In genomic region chr6:158284340-158285210, GRCh38 we compare ENCODE assay signal across 8 cellular contexts. TPM values are rescaled to one million over a fixed set of nuclear protein-coding genes. Genes with fewer than 3 reads are reported as not detected.
DNase-seq lines count a peak whose midpoint lies in the region; ATAC-seq and TF ChIP-seq lines count a peak whose summit lies in the region.

No MANE protein-coding gene starts in this region.

- H3K27ac ChIP-seq in heart right ventricle (peak overlapping the region in 6 of 10 donors; percentile 18 to 75 (median 50)), PC-9 (no peak overlapping the region)

- no peak overlapping the region for H3K4me3 ChIP-seq in HFF-Myc (replicated peaks; ENCODE audit: low read depth, low read length)
- peak overlapping the region in 1 of 10 donors; percentile 9 for H3K4me3 ChIP-seq in heart right ventricle
- H3K4me3 ChIP-seq in skeletal muscle cell (ENCODE audit: low read depth, low read length) = no peak overlapping the region
- no peak overlapping the region for H3K4me3 ChIP-seq in PC-9

- no peaks in the 10 kb centered on the region; the same call in 1 of the 2 replicates for H3K79me2 ChIP-seq in PC-9 (ENCODE audit: low read depth)

- no TSS peak for BruUV-seq in PC-9 (replicated peaks; lab: Mats Ljungman, UMichigan)

- H3K4me3 Mint-ChIP-seq in WTC11 = peak overlapping the region; percentile 20; the same call in 1 of the 2 replicates

- no peaks in the 10 kb centered on the region for H3K9me2 ChIP-seq in PC-9 (ENCODE audit: insufficient read depth)

- ATAC-seq in WTC11 (peak; percentile 72), heart right ventricle (peak in 6 of 8 donors; percentile 29 to 79 (median 37))

- peaks cover 46% of the 10 kb centered on the region for H3K4me1 Mint-ChIP-seq in WTC11

- intact Hi-C loops in heart right ventricle (cut with DNase I) = loop anchor here in 1 of 10 donors (5.0 kb wide), 1 partner anchor 52 kb away; no protein-coding TSS in a partner anchor
- intact Hi-C loops in PC-9 (cut with micrococcal nuclease; ENCODE audit: unreplicated experiment) = no loop called here

- DNase-seq in HFF-Myc (ENCODE audit: extremely low read depth, low read depth) (peak; percentile 44), WTC11 (ENCODE audit: low spot score) (no peak), heart right ventricle (no peak), skeletal muscle cell (ENCODE audit: low read depth) (peak; percentile 70), NCI-H187 treated with DMSO at 0.1 percent for 48 hours (lab: John Stamatoyannopoulos, UW) (no peak), HUDEP-2 (lab: John Stamatoyannopoulos, UW; ENCODE audit: unreplicated experiment in 76 of 76) (no peak), PC-9 (no peak), GM10248 (ENCODE audit: extremely low spot score) (no peak)

- TF ChIP-seq CTCF in HFF-Myc (IDR thresholded peaks at IDR 0.05; ENCODE audit: low read depth, low read length, missing control alignments) = no peak
- no peak for TF ChIP-seq CTCF in WTC11 (IDR thresholded peaks at IDR 0.05)
- TF ChIP-seq CTCF in heart right ventricle (IDR thresholded peaks at IDR 0.05) = no peak
- TF ChIP-seq CTCF in PC-9 (conservative IDR thresholded peaks at IDR 0.05) = no peak
- no peak for TF ChIP-seq CTCF in GM10248 (IDR thresholded peaks at IDR 0.05; ENCODE audit: control extremely low read depth, extremely low read depth, low read depth, missing control alignments)

- H3K36me3 Mint-ChIP-seq in WTC11 = no peaks in the 10 kb centered on the region

- H2AFZ ChIP-seq in PC-9 = no peak overlapping the region

- H3K36me3 ChIP-seq in heart right ventricle = no peaks in the 10 kb centered on the region
- H3K36me3 ChIP-seq in PC-9 (ENCODE audit: low read depth) = no peaks in the 10 kb centered on the region

- H3K9me3 ChIP-seq in heart right ventricle (no peaks in the 10 kb centered on the region), PC-9 (ENCODE audit: insufficient read depth, low read depth) (no peaks in the 10 kb centered on the region)

- CTCF ChIA-PET in WTC11 (lab: Charles Lee) (interaction anchor here (1.1 kb wide), 1 partner anchor 70 kb away, joined by 5 read pairs; no protein-coding TSS in a partner anchor), PC-9 (lab: Charles Lee) (no interaction called here), GM10248 (lab: Yijun Ruan, JAX) (interaction anchor here (1.2 to 2.1 kb wide), 6 partner anchors 7 to 255 kb away, joined by 3 to 8 read pairs (median 4); no protein-coding TSS in a partner anchor)

- no peaks in the 10 kb centered on the region for H3K9me3 Mint-ChIP-seq in WTC11

- H3F3A ChIP-seq in PC-9 (ENCODE audit: insufficient read depth, low read depth) = peaks cover 3% of the 10 kb centered on the region; the same call in 1 of the 2 replicates

- no peaks in the 10 kb centered on the region for H3K27me3 Mint-ChIP-seq in WTC11 (ENCODE audit: low read depth)

- H3K27ac Mint-ChIP-seq in WTC11 = peak overlapping the region; percentile 94

- peaks cover 8 to 52% (median 41%) of the 10 kb centered on the region in 9 donors for H3K4me1 ChIP-seq in heart right ventricle
- H3K4me1 ChIP-seq in PC-9 (replicated peaks; ENCODE audit: insufficient read depth) = no peaks in the 10 kb centered on the region

- no peaks in the 10 kb centered on the region; the same call in 1 of the 2 replicates for H4K20me1 ChIP-seq in PC-9 (ENCODE audit: insufficient read depth)

- POLR2A ChIA-PET in WTC11 (lab: Charles Lee) = interaction anchor here (0.7 kb wide), 1 partner anchor 1977 kb away, joined by 3 read pairs; no protein-coding TSS in a partner anchor
- POLR2A ChIA-PET in PC-9 (lab: Charles Lee; ENCODE audit: unreplicated experiment) = no interaction called here
- POLR2A ChIA-PET in GM10248 (lab: Yijun Ruan, JAX) = no interaction called here

- no peak overlapping the region for H3K4me2 ChIP-seq in PC-9

- 54 to 69% methylated on average over 12 of the region's 12 CpGs for WGBS in heart right ventricle, 2 donors

- H3K27me3 ChIP-seq in heart right ventricle = no peaks in the 10 kb centered on the region
- no peaks in the 10 kb centered on the region for H3K27me3 ChIP-seq in PC-9 (ENCODE audit: insufficient read depth, low read depth)

TF ChIP-seq in WTC11, 78 proteins besides CTCF, POLR2A, EP300 and RAD21:
- no peak for TF ChIP-seq ATF1 (CRISPR knock-in tag; IDR thresholded peaks at IDR 0.05)
- no peak for TF ChIP-seq GABPB1 (CRISPR knock-in tag; IDR thresholded peaks at IDR 0.05)
- no peak for TF ChIP-seq TCF7 (CRISPR knock-in tag; IDR thresholded peaks at IDR 0.05; ENCODE audit: low read depth)
- no peak for TF ChIP-seq GRHL2 (CRISPR knock-in tag; IDR thresholded peaks at IDR 0.05; ENCODE audit: insufficient replicate concordance, severe bottlenecking)
- TF ChIP-seq ETV6 (CRISPR knock-in tag; IDR thresholded peaks at IDR 0.05) = 0 out of 2 replicates have a peak, but pooled peaks have one; percentile 17
- no peak for TF ChIP-seq ZBTB21 (CRISPR knock-in tag; IDR thresholded peaks at IDR 0.05; ENCODE audit: borderline replicate concordance)
- TF ChIP-seq ZNF423 (CRISPR knock-in tag; IDR thresholded peaks at IDR 0.05) = no peak
- 0 out of 2 replicates have a peak, but pooled peaks have one; percentile 56 for TF ChIP-seq GTF2I (CRISPR knock-in tag; conservative IDR thresholded peaks at IDR 0.05)

RNA-seq across cellular contexts. Expression of gene TULP4, which starts 27.7 kb away (rescaled TPM):
- total RNA-seq in WTC11 (2021) (52.8 to 56.1 TPM (median 54.2 TPM) in 3 replicates), heart right ventricle (100 to 1,000 TPM in 5 of 10 donors, 10 to 100 TPM in 5; 81.3 to 127 (median 104) TPM), PC-9 (2021) (34.0 and 42.2 TPM in 2 replicates)
- polyA plus RNA-seq in heart right ventricle = 1 to 10 TPM; 2.1 to 7.1 TPM

Comparison
In these comparisons a context has a peak if more than half of its experiments do, and no peak if none do; other contexts are left out.
1. DNase-seq: peak in HFF-Myc (single experiment) and skeletal muscle cell (single experiment); none in WTC11 (single experiment), heart right ventricle (0 of 2), NCI-H187 treated with DMSO at 0.1 percent for 48 hours (single experiment), HUDEP-2 (0 of 76), PC-9 (0 of 2) and GM10248 (single experiment).